ENCODE assay signal across 8 cellular contexts in the genomic region with DNA sequence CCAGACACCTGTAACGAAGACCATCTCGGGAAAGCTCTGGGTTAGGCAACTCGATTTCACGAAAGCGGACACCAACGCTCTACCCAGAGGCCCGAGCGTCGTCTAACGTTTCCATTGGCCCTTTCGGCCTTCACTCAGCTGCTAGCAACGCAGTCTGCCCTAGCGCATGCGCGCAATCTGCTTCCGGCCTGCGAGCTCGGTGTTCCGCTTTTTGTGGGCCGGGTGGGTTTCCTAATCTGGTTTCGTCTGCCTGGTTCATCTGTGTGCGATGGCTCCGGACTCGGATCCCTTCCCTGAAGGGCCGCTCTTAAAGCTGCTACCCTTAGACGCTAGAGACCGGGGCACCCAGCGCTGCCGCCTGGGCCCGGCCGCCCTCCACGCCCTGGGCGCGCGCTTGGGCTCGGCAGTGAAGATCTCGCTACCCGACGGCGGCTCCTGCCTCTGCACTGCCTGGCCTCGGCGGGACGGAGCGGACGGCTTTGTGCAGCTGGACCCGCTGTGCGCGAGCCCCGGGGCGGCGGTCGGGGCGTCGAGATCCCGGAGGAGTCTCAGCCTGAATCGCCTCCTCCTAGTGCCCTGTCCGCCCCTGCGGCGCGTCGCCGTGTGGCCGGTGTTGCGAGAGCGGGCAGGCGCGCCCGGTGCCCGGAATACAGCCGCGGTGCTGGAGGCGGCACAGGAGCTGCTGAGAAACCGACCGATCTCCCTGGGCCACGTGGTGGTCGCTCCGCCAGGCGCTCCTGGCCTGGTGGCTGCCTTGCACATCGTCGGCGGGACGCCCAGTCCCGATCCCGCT. TPM values are rescaled to one million over a fixed set of nuclear protein-coding genes. Genes with fewer than 3 reads are reported as not detected.
A peak's percentile ranks its signal among the peaks of the same experiment; 100 is the strongest.
DNase-seq lines count a peak whose midpoint lies in the region; ATAC-seq and TF ChIP-seq lines count a peak whose summit lies in the region.

No MANE protein-coding gene starts in this region.

- DNase-seq in NCI-H2029 (lab: John Stamatoyannopoulos, UW) = peak; percentile 80
- DNase-seq in T-helper 9 cell = peak; percentile 94
- peak; percentile 97 for DNase-seq in astrocyte of the cerebellum (ENCODE audit: low read depth)
- peak; percentile 99 for DNase-seq in hepatocyte (ENCODE audit: low spot score)
- peak; percentile 98 for DNase-seq in aorta

- peak overlapping the region; percentile 94 for H2AFZ ChIP-seq in hepatocyte

- peaks cover 21% of the 10 kb centered on the region for H4K20me1 ChIP-seq in hepatocyte (ENCODE audit: insufficient read depth, poor library complexity, severe bottlenecking)

- peak overlapping the region; percentile 91 for H3K4me2 ChIP-seq in hepatocyte

- H3K27me3 ChIP-seq in hepatocyte (no peaks in the 10 kb centered on the region), rectal smooth muscle tissue (ENCODE audit: control insufficient read depth, insufficient read depth, low read length) (no peaks in the 10 kb centered on the region), aorta (ENCODE audit: control insufficient read depth in 1 of 2, insufficient read depth in 2 of 2, low read length in 1 of 2) (no peaks in the 10 kb centered on the region)

- H3K36me3 ChIP-seq in hepatocyte (replicated peaks; ENCODE audit: insufficient read depth, low read depth) = no peaks in the 10 kb centered on the region
- H3K36me3 ChIP-seq in rectal smooth muscle tissue (ENCODE audit: control insufficient read depth, insufficient read depth, low read length) = peaks cover 9% of the 10 kb centered on the region
- peaks cover 0 to 2% of the 10 kb centered on the region in 2 donors for H3K36me3 ChIP-seq in aorta (ENCODE audit: control insufficient read depth in 1 of 2, insufficient read depth in 2 of 2, low read length in 1 of 2)

- no peaks in the 10 kb centered on the region for H3K9me2 ChIP-seq in hepatocyte (replicated peaks; ENCODE audit: insufficient read depth)

- peak overlapping the region; percentile 88 for H3K4me3 ChIP-seq in astrocyte of the cerebellum (ENCODE audit: low read depth, low read length)
- H3K4me3 ChIP-seq in hepatocyte = peak overlapping the region; percentile 86
- peak overlapping the region; percentile 84 for H3K4me3 ChIP-seq in rectal smooth muscle tissue (ENCODE audit: low read length)
- peak overlapping the region; percentile 57 to 82 for H3K4me3 ChIP-seq in aorta (ENCODE audit: low read length in 2 of 2)

- 1% methylated on average over 77 of the region's 84 CpGs for WGBS in hepatocyte (ENCODE audit: low lambda C conversion rate, missing lambda C conversion rate)
- WGBS in aorta, 2 donors = 0% methylated on average over 59 to 84 of the region's 84 CpGs

- TF ChIP-seq CTCF in astrocyte of the cerebellum (IDR thresholded peaks at IDR 0.05; ENCODE audit: low read depth, low read length, missing control alignments) = no peak
- TF ChIP-seq CTCF in hepatocyte (IDR thresholded peaks at IDR 0.05; ENCODE audit: poor library complexity) = no peak

- H3K9me3 ChIP-seq in hepatocyte (ENCODE audit: low read depth) (no peaks in the 10 kb centered on the region), aorta (ENCODE audit: control insufficient read depth, low read length) (no peaks in the 10 kb centered on the region)

- ATAC-seq in GM18508 (IDR thresholded peaks at IDR 0.05; ENCODE audit: insufficient read depth, unreplicated experiment) (peak; percentile 56), HG02981 (IDR thresholded peaks at IDR 0.05; ENCODE audit: unreplicated experiment) (peak; percentile 83), aorta (ENCODE audit: low FRiP score) (peak; percentile 98)

- in situ Hi-C loops in astrocyte of the cerebellum (cut with HindIII; ENCODE audit: low sequenced_read_pairs) = loop anchor here (10.0 kb wide), 1 partner anchor 238 kb away; no protein-coding TSS in a partner anchor

- peak overlapping the region; percentile 68 for H3K9ac ChIP-seq in rectal smooth muscle tissue (ENCODE audit: low read length)

- H3K27ac ChIP-seq in hepatocyte (peak overlapping the region; percentile 96), rectal smooth muscle tissue (ENCODE audit: low read depth, low read length) (peak overlapping the region; percentile 91), aorta (ENCODE audit: low read depth in 1 of 2, low read length in 2 of 2) (peak overlapping the region; percentile 38 to 78)

- H3K79me2 ChIP-seq in hepatocyte = peaks cover 48% of the 10 kb centered on the region

- H3K4me1 ChIP-seq in hepatocyte (ENCODE audit: insufficient read depth) (peaks cover 20% of the 10 kb centered on the region), rectal smooth muscle tissue (ENCODE audit: control insufficient read depth, insufficient read depth, low read length) (peaks cover 8% of the 10 kb centered on the region), aorta (ENCODE audit: control insufficient read depth in 1 of 2, insufficient read depth in 2 of 2, low read length in 2 of 2) (no peaks in the 10 kb centered on the region)

- intact Hi-C loops in aorta (cut with DNase I) = loop anchor here (2.0 to 5.0 kb wide), 6 partner anchors 96 to 240 kb away; a partner anchor contains a TSS

RNA-seq across cellular contexts. Expression of a gene that starts 24.0 kb away (rescaled TPM):
- total RNA-seq in hepatocyte (231 and 268 TPM in 2 replicates), aorta (10 to 100 TPM; 27.8 to 31.9 TPM)
- polyA plus RNA-seq in hepatocyte (64.3 and 87.6 TPM in 2 replicates), aorta (10 to 100 TPM in 1 of 2 donors, 1 to 10 TPM in 1; 6.9 to 74.6 TPM)

Comparison
In these comparisons a context has a peak if more than half of its experiments do, and no peak if none do; other contexts are left out.
1. Peak in every context shown above with its lines: DNase-seq, ATAC-seq, H3K4me3 ChIP-seq and H3K27ac ChIP-seq.